2 cellular contexts compared by ENCODE assay signal in genomic region chr4:24475756-24476155, GRCh38.
TF ChIP-seq lines count a peak whose summit lies in the region.

No MANE protein-coding gene starts in this region.

TF ChIP-seq in GM23338, 12 proteins besides CTCF, POLR2A, EP300 and RAD21:
- TF ChIP-seq ZNF462 (CRISPR knock-in tag; IDR thresholded peaks at IDR 0.05) (no peak), EZH2 (IDR thresholded peaks at IDR 0.05; ENCODE audit: low read depth, unreplicated experiment) (no peak), ZNF114 (CRISPR knock-in tag; IDR thresholded peaks at IDR 0.05) (no peak), STAT1 (IDR thresholded peaks at IDR 0.05; ENCODE audit: unreplicated experiment) (no peak), POLR2AphosphoS5 (IDR thresholded peaks at IDR 0.05; ENCODE audit: low read depth) (no peak), REST (IDR thresholded peaks at IDR 0.05; ENCODE audit: unreplicated experiment) (no peak), ETS1 (IDR thresholded peaks at IDR 0.05) (no peak), NANOG (IDR thresholded peaks at IDR 0.05; ENCODE audit: borderline replicate concordance) (no peak), EZH2phosphoT487 (IDR thresholded peaks at IDR 0.05; ENCODE audit: unreplicated experiment) (no peak), ZNF331 (CRISPR knock-in tag; IDR thresholded peaks at IDR 0.05; ENCODE audit: low read depth) (no peak), JUNB (IDR thresholded peaks at IDR 0.05; ENCODE audit: unreplicated experiment) (no peak), CREB1 (CRISPR knock-in tag; IDR thresholded peaks at IDR 0.05; ENCODE audit: low read depth) (no peak)

TF ChIP-seq in H1, 55 proteins besides CTCF, POLR2A, EP300 and RAD21:
- TF ChIP-seq CREB1 (IDR thresholded peaks at IDR 0.05) (no peak), POLR2AphosphoS5 (IDR thresholded peaks at IDR 0.05; ENCODE audit: low read depth, low read length) (no peak), NRF1 (IDR thresholded peaks at IDR 0.05; ENCODE audit: low read depth, low read length) (no peak), KDM1A (IDR thresholded peaks at IDR 0.05; ENCODE audit: borderline replicate concordance, low read length) (no peak)
TF ChIP-seq in H1: peak in this region for 0.
